ENCODE assay signal across 10 cellular contexts in genomic region chr19:1410789-1411188, GRCh38. TPM values are rescaled to one million over a fixed set of nuclear protein-coding genes. Genes with fewer than 3 reads are reported as not detected.
DNase-seq lines count a peak whose midpoint lies in the region; ATAC-seq and TF ChIP-seq lines count a peak whose summit lies in the region.
"Had no signal": no experiment of that assay in that cellular context is flagged by ENCODE, and none has a peak within 500 bp of the region (broad histone marks: within the 10 kb centered on the region; RNA-seq: fewer than 3 reads in every experiment).

No MANE protein-coding gene starts in this region.

- no peak overlapping the region for H3K27ac ChIP-seq in CD4-positive, CD25-positive, alpha-beta regulatory T cell (ENCODE audit: insufficient read depth, low read length, poor library complexity, severe bottlenecking)
- H3K27ac ChIP-seq in OCI-LY1 (ENCODE audit: low read depth, low read length, poor library complexity, severe bottlenecking) (no peak overlapping the region), coronary artery (peak overlapping the region; percentile 45 to 76), neural progenitor cell (no peak overlapping the region)

- H4K20me1 ChIP-seq in OCI-LY1 (ENCODE audit: insufficient read depth, low read length) (no peaks in the 10 kb centered on the region), neural progenitor cell (ENCODE audit: low read depth) (peaks cover 79% of the 10 kb centered on the region)

- ATAC-seq in CD4-positive, CD25-positive, alpha-beta regulatory T cell (ENCODE audit: low read depth in 2 of 2), result no peak
- ATAC-seq in GM21825 (IDR thresholded peaks at IDR 0.05; ENCODE audit: unreplicated experiment), result no peak

- H3K4me3 ChIP-seq in CD4-positive, CD25-positive, alpha-beta regulatory T cell (ENCODE audit: low read depth, low read length), result peak overlapping the region; percentile 32
- H3K4me3 ChIP-seq in OCI-LY1 (ENCODE audit: low read depth, low read length, poor library complexity, severe bottlenecking) (peak overlapping the region; percentile 100), coronary artery (no peak overlapping the region), neural progenitor cell (no peak overlapping the region)

- H3K27me3 Mint-ChIP-seq in CD4-positive, CD25-positive, alpha-beta regulatory T cell, result no peaks in the 10 kb centered on the region
- peaks cover 2% of the 10 kb centered on the region for H3K27me3 Mint-ChIP-seq in neural progenitor cell (ENCODE audit: insufficient read depth, low read depth)

- H3K4me2 ChIP-seq in OCI-LY1 (ENCODE audit: low read length), result peak overlapping the region; percentile 91
- no peak overlapping the region for H3K4me2 ChIP-seq in neural progenitor cell

- peak overlapping the region; percentile 75 to 97 (median 93) for H3K27ac Mint-ChIP-seq in CD4-positive, CD25-positive, alpha-beta regulatory T cell
- H3K27ac Mint-ChIP-seq in neural progenitor cell, result peak overlapping the region; percentile 64

- H3K36me3 Mint-ChIP-seq in CD4-positive, CD25-positive, alpha-beta regulatory T cell, result peaks cover 12% of the 10 kb centered on the region
- H3K36me3 Mint-ChIP-seq in neural progenitor cell, result peaks cover 9% of the 10 kb centered on the region

- H2AFZ ChIP-seq in OCI-LY1 (ENCODE audit: low read length), result no peak overlapping the region
- no peak overlapping the region for H2AFZ ChIP-seq in neural progenitor cell (replicated peaks)

- no peaks in the 10 kb centered on the region for H3K9me3 ChIP-seq in CD4-positive, CD25-positive, alpha-beta regulatory T cell (ENCODE audit: control insufficient read depth in 2 of 2, low read length in 2 of 2)
- H3K9me3 ChIP-seq in OCI-LY1 (ENCODE audit: low read length) (no peaks in the 10 kb centered on the region), neural progenitor cell (ENCODE audit: low read depth) (no peaks in the 10 kb centered on the region)

- peaks cover 13% of the 10 kb centered on the region for H3K36me3 ChIP-seq in CD4-positive, CD25-positive, alpha-beta regulatory T cell (ENCODE audit: control insufficient read depth, insufficient read depth, low read length)
- H3K36me3 ChIP-seq in OCI-LY1 (ENCODE audit: insufficient read depth, low read length) (peaks cover 56% of the 10 kb centered on the region), neural progenitor cell (no peaks in the 10 kb centered on the region)

- no peaks in the 10 kb centered on the region for H3K9me3 Mint-ChIP-seq in CD4-positive, CD25-positive, alpha-beta regulatory T cell
- no peaks in the 10 kb centered on the region for H3K9me3 Mint-ChIP-seq in neural progenitor cell

- no peak for DNase-seq in CD4-positive, CD25-positive, alpha-beta regulatory T cell
- no peak for DNase-seq in coronary artery (ENCODE audit: low spot score)
- no peak for DNase-seq in neural progenitor cell (ENCODE audit: low spot score)
- no peak for DNase-seq in MV-4-11 (lab: John Stamatoyannopoulos, UW)
- no peak for DNase-seq in stimulated activated CD4-positive, alpha-beta T cell treated with anti-CD3 and anti-CD28 coated beads, Interleukin-12 subunit alpha, Interleukin-12 subunit beta, amount 100 ng/mL, for 4 hours
- no peak for DNase-seq in mucosa of gallbladder (ENCODE audit: low spot score)
- DNase-seq: central memory CD4-positive, alpha-beta T cell; NCI-H510A had no signal

- peak overlapping the region; percentile 88 to 96 (median 96) for H3K4me3 Mint-ChIP-seq in CD4-positive, CD25-positive, alpha-beta regulatory T cell
- peak overlapping the region; percentile 97 for H3K4me3 Mint-ChIP-seq in neural progenitor cell

- TF ChIP-seq CTCF in OCI-LY1 (IDR thresholded peaks at IDR 0.05; ENCODE audit: low read length) (no peak), coronary artery (IDR thresholded peaks at IDR 0.05) (no peak), neural progenitor cell (IDR thresholded peaks at IDR 0.05) (no peak)

- H3K9ac ChIP-seq in OCI-LY1 (ENCODE audit: low read length), result peak overlapping the region; percentile 100; the same call in 1 of the 2 replicates
- H3K9ac ChIP-seq in neural progenitor cell, result peak overlapping the region; percentile 11

- H3K27me3 ChIP-seq in CD4-positive, CD25-positive, alpha-beta regulatory T cell (ENCODE audit: control insufficient read depth, insufficient read depth, low read length), result no peaks in the 10 kb centered on the region
- no peaks in the 10 kb centered on the region for H3K27me3 ChIP-seq in OCI-LY1 (ENCODE audit: insufficient read depth, low read length)
- peaks cover 6% of the 10 kb centered on the region for H3K27me3 ChIP-seq in neural progenitor cell

- H3F3A ChIP-seq in OCI-LY1 (ENCODE audit: insufficient read depth, low read length) (no peaks in the 10 kb centered on the region), neural progenitor cell (ENCODE audit: low read depth) (peaks cover 35% of the 10 kb centered on the region)

- peaks cover 0 to 75% (median 45%) of the 10 kb centered on the region in 4 donors for H3K4me1 Mint-ChIP-seq in CD4-positive, CD25-positive, alpha-beta regulatory T cell
- H3K4me1 Mint-ChIP-seq in neural progenitor cell, result peaks cover 43% of the 10 kb centered on the region

- no peaks in the 10 kb centered on the region for H3K9me2 ChIP-seq in OCI-LY1 (ENCODE audit: low read depth, low read length)

- H3K79me2 ChIP-seq in OCI-LY1 (ENCODE audit: insufficient read depth, low read length) (peaks cover 80% of the 10 kb centered on the region), neural progenitor cell (ENCODE audit: low read depth) (peaks cover 82% of the 10 kb centered on the region)

- peaks cover 74% of the 10 kb centered on the region for H3K4me1 ChIP-seq in CD4-positive, CD25-positive, alpha-beta regulatory T cell (ENCODE audit: control insufficient read depth, insufficient read depth, low read length, poor library complexity, severe bottlenecking)
- H3K4me1 ChIP-seq in OCI-LY1 (ENCODE audit: insufficient read depth, low read length, severe bottlenecking), result peaks cover 48% of the 10 kb centered on the region
- peaks cover 16% of the 10 kb centered on the region for H3K4me1 ChIP-seq in neural progenitor cell

RNA-seq across cellular contexts. Expression of gene DAZAP1, which starts 3.4 kb away (rescaled TPM):
- 153 TPM for total RNA-seq in CD4-positive, CD25-positive, alpha-beta regulatory T cell
- 1 to 10 TPM; 2.4 to 5.3 (median 4.2) TPM for polyA plus RNA-seq in CD4-positive, CD25-positive, alpha-beta regulatory T cell
- total RNA-seq in neural progenitor cell (ENCODE audit: low replicate concordance) (107 and 121 TPM in 2 replicates), mucosa of gallbladder (77.7 TPM)

RNA-seq across cellular contexts. Expression of gene GAMT, which starts 9.4 kb away (rescaled TPM):
- 6.7 TPM for total RNA-seq in CD4-positive, CD25-positive, alpha-beta regulatory T cell
- 10 to 100 TPM; 10.4 to 20.2 (median 14.2) TPM for polyA plus RNA-seq in CD4-positive, CD25-positive, alpha-beta regulatory T cell
- 13.8 and 53.7 TPM in 2 replicates for total RNA-seq in neural progenitor cell (ENCODE audit: low replicate concordance)
- 27.9 TPM for total RNA-seq in mucosa of gallbladder

RNA-seq across cellular contexts. Expression of gene NDUFS7, which starts 27.1 kb away (rescaled TPM):
- total RNA-seq in CD4-positive, CD25-positive, alpha-beta regulatory T cell, result 58.3 TPM
- polyA plus RNA-seq in CD4-positive, CD25-positive, alpha-beta regulatory T cell, result 100 to 1,000 TPM; 190 to 227 (median 215) TPM
- total RNA-seq in neural progenitor cell (ENCODE audit: low replicate concordance) (15.4 and 69.3 TPM in 2 replicates), mucosa of gallbladder (121 TPM)

RNA-seq across cellular contexts. Expression of gene RPS15, which starts 27.4 kb away (rescaled TPM):
- total RNA-seq in CD4-positive, CD25-positive, alpha-beta regulatory T cell, result 1,352 TPM
- polyA plus RNA-seq in CD4-positive, CD25-positive, alpha-beta regulatory T cell, result 1,000 to 10,000 TPM; 2,869 to 3,453 (median 3,084) TPM
- 1,918 and 2,648 TPM in 2 replicates for total RNA-seq in neural progenitor cell (ENCODE audit: low replicate concordance)
- total RNA-seq in mucosa of gallbladder, result 877 TPM

RNA-seq across cellular contexts. Expression of gene APC2, which starts 39.1 kb away (rescaled TPM):
- total RNA-seq in CD4-positive, CD25-positive, alpha-beta regulatory T cell, result 0.25 TPM
- polyA plus RNA-seq in CD4-positive, CD25-positive, alpha-beta regulatory T cell, result under 1 TPM in 2 of 4 donors, not detected in 2; 0.06 to 0.07 TPM
- total RNA-seq in neural progenitor cell (ENCODE audit: low replicate concordance) (1.3 and 12.2 TPM in 2 replicates), mucosa of gallbladder (0.43 TPM)

Comparison
In these comparisons a context has a peak if more than half of its experiments do, and no peak if none do; other contexts are left out.
1. H3K27ac ChIP-seq: peak in coronary artery (2 of 2); none in CD4-positive, CD25-positive, alpha-beta regulatory T cell (single experiment), OCI-LY1 (single experiment) and neural progenitor cell (single experiment).
2. H3K4me3 ChIP-seq: peak in CD4-positive, CD25-positive, alpha-beta regulatory T cell (single experiment) and OCI-LY1 (single experiment); none in coronary artery (single experiment) and neural progenitor cell (single experiment).